In genomic region chr5:39072915-39073758, GRCh38 we compare ENCODE assay signal across 1 cellular context.
TF ChIP-seq lines count a peak whose summit lies in the region.

No MANE protein-coding gene starts in this region.

TF ChIP-seq in K562, 482 proteins besides CTCF, POLR2A, EP300 and RAD21 (continued from another document and continues in another):
- peak; percentile 41 for TF ChIP-seq AFF1 (IDR thresholded peaks at IDR 0.05; ENCODE audit: low read depth in 1 of 2, partially characterized antibody in 2 of 2)
- TF ChIP-seq CBFB (CRISPR knock-in tag; IDR thresholded peaks at IDR 0.05), result peak; percentile 45; the same call in 1 of the 2 replicates
- peak; percentile 27 for TF ChIP-seq ARID1B (IDR thresholded peaks at IDR 0.05)
- no peak for TF ChIP-seq ZNF589 (CRISPR knock-in tag; IDR thresholded peaks at IDR 0.05; ENCODE audit: low read depth)
- TF ChIP-seq FOXJ2 (tag; IDR thresholded peaks at IDR 0.05), result peak; percentile 96
- peak in 1 of 2 experiments; percentile 68; a peak in 1 of 4 replicates for TF ChIP-seq SIN3A (IDR thresholded peaks at IDR 0.05; ENCODE audit: borderline replicate concordance in 2 of 2, control insufficient read depth in 1 of 2, low read depth in 2 of 2, low read length in 2 of 2)
- TF ChIP-seq ZFX (CRISPR knock-in tag; IDR thresholded peaks at IDR 0.05), result peak; percentile 66; the same call in 1 of the 2 replicates
- peak in 1 of 2 experiments; percentile 82; a peak in 2 of 4 replicates for TF ChIP-seq MLLT1 (IDR thresholded peaks at IDR 0.05)
- peak; percentile 7 for TF ChIP-seq SUPT5H (IDR thresholded peaks at IDR 0.05)
- peak; percentile 51; the same call in 1 of the 2 replicates for TF ChIP-seq BCOR (IDR thresholded peaks at IDR 0.05)
- TF ChIP-seq ZEB2 (IDR thresholded peaks at IDR 0.05), result peak; percentile 73; the same call in 1 of the 2 replicates
- TF ChIP-seq SP1 (CRISPR knock-in tag; IDR thresholded peaks at IDR 0.05), result peak; percentile 68; the same call in 1 of the 2 replicates
- TF ChIP-seq CREM (IDR thresholded peaks at IDR 0.05; ENCODE audit: low read depth), result peak; percentile 81
- no peak for TF ChIP-seq IRF2 (CRISPR knock-in tag; IDR thresholded peaks at IDR 0.05)
- TF ChIP-seq MYC (IDR thresholded peaks at IDR 0.05; ENCODE audit: low read depth, low read length), result 0 out of 2 replicates have a peak, but pooled peaks have one; percentile 22
- no peak for TF ChIP-seq MYC (CRISPR knock-in tag; IDR thresholded peaks at IDR 0.05; ENCODE audit: borderline replicate concordance, low read depth)
- TF ChIP-seq RBM34 (IDR thresholded peaks at IDR 0.05; ENCODE audit: borderline replicate concordance, insufficient read depth, low read length), result no peak
- TF ChIP-seq RUNX1 (IDR thresholded peaks at IDR 0.05; ENCODE audit: low read depth), result 0 out of 2 replicates have a peak, but pooled peaks have one; percentile 18
- 0 out of 2 replicates have a peak, but pooled peaks have one; percentile 39 for TF ChIP-seq SMARCC2 (IDR thresholded peaks at IDR 0.05; ENCODE audit: low read depth)
- peak; percentile 61; the same call in 1 of the 2 replicates for TF ChIP-seq HMBOX1 (IDR thresholded peaks at IDR 0.05)
- TF ChIP-seq BRD9 (IDR thresholded peaks at IDR 0.05; ENCODE audit: low read depth, partially characterized antibody), result peak; percentile 58
- no peak for TF ChIP-seq DNMT1 (IDR thresholded peaks at IDR 0.05)
- no peak for TF ChIP-seq ARID2 (IDR thresholded peaks at IDR 0.05)
- no peak for TF ChIP-seq CEBPB (tag; IDR thresholded peaks at IDR 0.05)
- no peak for TF ChIP-seq JUND (IDR thresholded peaks at IDR 0.05; ENCODE audit: borderline replicate concordance, low read depth, low read length)
- peak; percentile 59; the same call in 1 of the 3 replicates for TF ChIP-seq JUND (tag; IDR thresholded peaks at IDR 0.05; ENCODE audit: borderline replicate concordance, low read depth, low read length)
- 0 out of 2 replicates have a peak, but pooled peaks have one; percentile 13 for TF ChIP-seq E2F1 (CRISPR knock-in tag; IDR thresholded peaks at IDR 0.05)
- no peak for TF ChIP-seq PYGO2 (tag; IDR thresholded peaks at IDR 0.05)
- peak; percentile 74 to 82 for TF ChIP-seq MNT (conservative IDR thresholded peaks at IDR 0.05)
- 0 out of 2 replicates have a peak, but pooled peaks have one; percentile 32 for TF ChIP-seq BRD4 (IDR thresholded peaks at IDR 0.05)
- no peak for TF ChIP-seq SFPQ (IDR thresholded peaks at IDR 0.05; ENCODE audit: low read depth, low read length)
- peak; percentile 23; the same call in 1 of the 2 replicates for TF ChIP-seq CHD2 (IDR thresholded peaks at IDR 0.05; ENCODE audit: low read depth, low read length)
- TF ChIP-seq HLTF (IDR thresholded peaks at IDR 0.05), result 0 out of 2 replicates have a peak, but pooled peaks have one; percentile 14
- TF ChIP-seq HOMEZ (CRISPR knock-in tag; IDR thresholded peaks at IDR 0.05), result 0 out of 2 replicates have a peak, but pooled peaks have one; percentile 30
- peak; percentile 85 for TF ChIP-seq ZC3H4 (CRISPR knock-in tag; IDR thresholded peaks at IDR 0.05; ENCODE audit: borderline replicate concordance)
- TF ChIP-seq HDGF (IDR thresholded peaks at IDR 0.05), result peak; percentile 77; the same call in 1 of the 2 replicates
- TF ChIP-seq LEF1 (IDR thresholded peaks at IDR 0.05), result peak; percentile 25; the same call in 1 of the 2 replicates
- TF ChIP-seq PCBP1 (IDR thresholded peaks at IDR 0.05; ENCODE audit: low read depth, low read length, poor library complexity, severe bottlenecking), result no peak
- TF ChIP-seq ATF6 (CRISPR knock-in tag; IDR thresholded peaks at IDR 0.05), result no peak
- no peak; the same call in 1 of the 2 replicates for TF ChIP-seq ZNF444 (CRISPR knock-in tag; IDR thresholded peaks at IDR 0.05)
- TF ChIP-seq NFXL1 (CRISPR knock-in tag; IDR thresholded peaks at IDR 0.05), result no peak
- no peak for TF ChIP-seq NR2C2 (CRISPR knock-in tag; IDR thresholded peaks at IDR 0.05)
- TF ChIP-seq NR2C2 (tag; IDR thresholded peaks at IDR 0.05), result peak; percentile 49; the same call in 1 of the 2 replicates
- TF ChIP-seq CREB5 (CRISPR knock-in tag; IDR thresholded peaks at IDR 0.05), result 0 out of 2 replicates have a peak, but pooled peaks have one; percentile 11
- TF ChIP-seq FOXK2 (conservative IDR thresholded peaks at IDR 0.05 in 1 of 2, IDR thresholded peaks at IDR 0.05 in 1 of 2; ENCODE audit: low read depth in 2 of 2), result peak; percentile 96 to 98
- 0 out of 2 replicates have a peak, but pooled peaks have one; percentile 32 for TF ChIP-seq HDAC2 (IDR thresholded peaks at IDR 0.05)
- no peak for TF ChIP-seq RBM25 (IDR thresholded peaks at IDR 0.05; ENCODE audit: low read depth, low read length, severe bottlenecking)
- 0 out of 2 replicates have a peak, but pooled peaks have one; percentile 8 for TF ChIP-seq ZNF165 (CRISPR knock-in tag; IDR thresholded peaks at IDR 0.05; ENCODE audit: borderline replicate concordance)
- TF ChIP-seq SMARCA5 (IDR thresholded peaks at IDR 0.05), result 0 out of 2 replicates have a peak, but pooled peaks have one; percentile 47
- peak; percentile 77 for TF ChIP-seq FOXK1 (CRISPR knock-in tag; IDR thresholded peaks at IDR 0.05; ENCODE audit: borderline replicate concordance)
- TF ChIP-seq EGR1 (conservative IDR thresholded peaks at IDR 0.05), result peak; percentile 87
